ENCODE assay signal across 21 cellular contexts in genomic region chr3:23548706-23549105, GRCh38.
DNase-seq lines count a peak whose midpoint lies in the region; ATAC-seq, FAIRE-seq and TF ChIP-seq lines count a peak whose summit lies in the region.
"Had no signal": no experiment of that assay in that cellular context is flagged by ENCODE, and none has a peak within 500 bp of the region (broad histone marks: within the 10 kb centered on the region; RNA-seq: fewer than 3 reads in every experiment).

No MANE protein-coding gene starts in this region.

- H3K9me1 ChIP-seq in keratinocyte (ENCODE audit: control insufficient read depth, extremely low read depth, insufficient read depth, low read length): no peaks in the 10 kb centered on the region

- no peak overlapping the region for H3K9ac ChIP-seq in keratinocyte (ENCODE audit: control insufficient read depth, extremely low read depth, insufficient read depth, low read length)

- H3K36me3 ChIP-seq in breast epithelium (no peaks in the 10 kb centered on the region), keratinocyte (ENCODE audit: control insufficient read depth in 2 of 2, extremely low read depth in 1 of 2, insufficient read depth in 2 of 2, low read length in 2 of 2) (no peaks in the 10 kb centered on the region), A673 (ENCODE audit: insufficient read depth, low read length, poor library complexity, severe bottlenecking) (no peaks in the 10 kb centered on the region)

- TF ChIP-seq CTCF in MCF 10A (IDR thresholded peaks at IDR 0.05; ENCODE audit: unreplicated experiment) (no peak), breast epithelium (IDR thresholded peaks at IDR 0.05) (no peak), chondrocyte (IDR thresholded peaks at IDR 0.05) (no peak), keratinocyte (optimal IDR thresholded peaks at IDR 0.05 in 1 of 3, IDR thresholded peaks at IDR 0.05 in 1 of 3, conservative IDR thresholded peaks at IDR 0.05 in 1 of 3; ENCODE audit: extremely low read depth in 1 of 3, insufficient read depth in 2 of 3, low read length in 3 of 3) (no peak), A673 (conservative IDR thresholded peaks at IDR 0.05; ENCODE audit: low read depth, low read length) (no peak)

- POLR2A ChIA-PET in MCF 10A (lab: Yijun Ruan, JAX): interaction anchor here (0.5 to 1.6 kb wide), 12 partner anchors 9 to 559 kb away, joined by 3 to 5 read pairs (median 3); partner anchors contain the start of genes NKIRAS1 and RPL15
- POLR2A ChIA-PET in A673 (lab: Charles Lee; ENCODE audit: low non-redundant PET): no interaction called here

- H3K4me3 Mint-ChIP-seq in MCF 10A (ENCODE audit: unreplicated experiment) (no peak overlapping the region), chondrocyte (ENCODE audit: unreplicated experiment) (no peak overlapping the region)
- H3K4me3 Mint-ChIP-seq in stimulated activated naive CD8-positive, alpha-beta T cell treated with anti-CD3 and anti-CD28 coated beads, Interleukin-15, amount 100 ng/mL, for 72 hours: no peak overlapping the region
- H3K4me3 Mint-ChIP-seq: CD4-positive, alpha-beta T cell had no signal

- intact Hi-C loops in MCF 10A (cut with micrococcal nuclease): no loop called here
- intact Hi-C loops in breast epithelium (cut with DNase I; ENCODE audit: low total_unique reads): no loop called here
- intact Hi-C loops in A673 (cut with micrococcal nuclease; ENCODE audit: unreplicated experiment): no loop called here

- BruUV-seq in MCF 10A (replicated peaks; lab: Mats Ljungman, UMichigan) (no TSS peak), A673 (replicated peaks; lab: Mats Ljungman, UMichigan) (no TSS peak)

- CTCF ChIA-PET in MCF 10A (lab: Yijun Ruan, JAX): interaction anchor here (0.6 kb wide), 1 partner anchor 41 kb away, joined by 4 read pairs; no protein-coding TSS in a partner anchor
- CTCF ChIA-PET in A673 (lab: Charles Lee): no interaction called here

- dilution Hi-C loops in keratinocyte (cut with MboI; ENCODE audit: extremely low pct_ligation_motif_present, low sequenced_read_pairs): no loop called here

- no peaks in the 10 kb centered on the region for H4K20me1 ChIP-seq in keratinocyte (ENCODE audit: control insufficient read depth, extremely low read depth, insufficient read depth, low read length)

- peak overlapping the region; percentile 18 for H3K27ac Mint-ChIP-seq in MCF 10A (ENCODE audit: low read depth, unreplicated experiment)
- peak overlapping the region; percentile 6 for H3K27ac Mint-ChIP-seq in chondrocyte (ENCODE audit: unreplicated experiment)
- no peak overlapping the region for H3K27ac Mint-ChIP-seq in stimulated activated naive CD8-positive, alpha-beta T cell treated with anti-CD3 and anti-CD28 coated beads, Interleukin-15, amount 100 ng/mL, for 72 hours
- H3K27ac Mint-ChIP-seq: CD4-positive, alpha-beta T cell had no signal

- H3K4me3 ChIP-seq in breast epithelium: no peak overlapping the region
- H3K4me3 ChIP-seq in keratinocyte (ENCODE audit: control insufficient read depth in 2 of 3, extremely low read depth in 1 of 3, insufficient read depth in 2 of 3, low read depth in 1 of 3, low read length in 3 of 3): no peak overlapping the region
- no peak overlapping the region for H3K4me3 ChIP-seq in A673 (ENCODE audit: low read depth, low read length, poor library complexity, severe bottlenecking)
- H3K4me3 ChIP-seq: GM12878, PC-9 had no signal

- no peak overlapping the region for H2AFZ ChIP-seq in keratinocyte (ENCODE audit: control insufficient read depth, low read length)
- H2AFZ ChIP-seq: PC-9 had no signal

- H3K4me1 ChIP-seq in breast epithelium (no peaks in the 10 kb centered on the region), keratinocyte (ENCODE audit: control insufficient read depth, extremely low read depth, insufficient read depth, low read length) (peaks cover 16% of the 10 kb centered on the region), A673 (ENCODE audit: insufficient read depth, low read length, poor library complexity, severe bottlenecking) (no peaks in the 10 kb centered on the region)

- H3K27ac ChIP-seq in breast epithelium: no peak overlapping the region
- peak overlapping the region; percentile 7 for H3K27ac ChIP-seq in keratinocyte (ENCODE audit: control insufficient read depth, insufficient read depth, low read length)
- H3K27ac ChIP-seq in A673 (ENCODE audit: low read depth, low read length, poor library complexity, severe bottlenecking): no peak overlapping the region
- H3K27ac ChIP-seq: PC-9, RWPE1 had no signal

- H3K79me2 ChIP-seq in keratinocyte (ENCODE audit: control insufficient read depth, insufficient read depth, low read length): no peaks in the 10 kb centered on the region

- no peaks in the 10 kb centered on the region for H3K9me3 Mint-ChIP-seq in MCF 10A (ENCODE audit: unreplicated experiment)
- no peaks in the 10 kb centered on the region for H3K9me3 Mint-ChIP-seq in chondrocyte (ENCODE audit: low read depth)
- H3K9me3 Mint-ChIP-seq in stimulated activated naive CD8-positive, alpha-beta T cell treated with anti-CD3 and anti-CD28 coated beads, Interleukin-15, amount 100 ng/mL, for 72 hours: no peaks in the 10 kb centered on the region

- H3K27me3 ChIP-seq in breast epithelium (no peaks in the 10 kb centered on the region), keratinocyte (ENCODE audit: control insufficient read depth, extremely low read depth, insufficient read depth, low read length) (no peaks in the 10 kb centered on the region), A673 (replicated peaks; ENCODE audit: insufficient read depth, low read depth, low read length, poor library complexity) (peaks cover 17% of the 10 kb centered on the region)

- DNase-seq in MCF 10A (ENCODE audit: unreplicated experiment) (no peak), breast epithelium (ENCODE audit: low spot score in 2 of 2) (no peak), chondrocyte (ENCODE audit: low spot score) (no peak), keratinocyte (ENCODE audit: low read depth, low spot score) (no peak), A673 (ENCODE audit: low spot score) (no peak)
- DNase-seq in stimulated activated naive CD8-positive, alpha-beta T cell treated with anti-CD3 and anti-CD28 coated beads, Interleukin-15, amount 100 ng/mL, for 72 hours: no peak
- DNase-seq: 8988T; CD4-positive, alpha-beta T cell; EL; GOT3; KG1; NCI-H1436; NCI-H2029; NCI-H345; NCI-H526 had no signal

- FAIRE-seq in keratinocyte (lab: Jason Lieb, UNC): no peak
- FAIRE-seq: GM12878, HepG2 had no signal

- H3K9me3 ChIP-seq in breast epithelium: no peaks in the 10 kb centered on the region
- no peaks in the 10 kb centered on the region for H3K9me3 ChIP-seq in keratinocyte (ENCODE audit: control insufficient read depth, low read depth, low read length)
- H3K9me3 ChIP-seq in A673 (ENCODE audit: low read depth, low read length, poor library complexity, severe bottlenecking): no peaks in the 10 kb centered on the region

- ATAC-seq in HG02623 (IDR thresholded peaks at IDR 0.05; ENCODE audit: unreplicated experiment): no peak
- ATAC-seq in stimulated activated naive CD8-positive, alpha-beta T cell treated with anti-CD3 and anti-CD28 coated beads, Interleukin-15, amount 100 ng/mL, for 72 hours: no peak
- ATAC-seq in GM21515 (IDR thresholded peaks at IDR 0.05; ENCODE audit: unreplicated experiment): no peak
- ATAC-seq: GM12878, HepG2 had no signal

- H3K27me3 Mint-ChIP-seq in MCF 10A (ENCODE audit: insufficient read depth, unreplicated experiment) (no peaks in the 10 kb centered on the region), chondrocyte (ENCODE audit: low read depth) (no peaks in the 10 kb centered on the region)
- H3K27me3 Mint-ChIP-seq in stimulated activated naive CD8-positive, alpha-beta T cell treated with anti-CD3 and anti-CD28 coated beads, Interleukin-15, amount 100 ng/mL, for 72 hours: no peaks in the 10 kb centered on the region
- H3K27me3 Mint-ChIP-seq: CD4-positive, alpha-beta T cell had no signal

- H3K4me1 Mint-ChIP-seq in MCF 10A (ENCODE audit: insufficient read depth, unreplicated experiment): peaks cover 19% of the 10 kb centered on the region
- H3K4me1 Mint-ChIP-seq in chondrocyte (ENCODE audit: low read depth): peaks cover 43% of the 10 kb centered on the region
- H3K4me1 Mint-ChIP-seq in stimulated activated naive CD8-positive, alpha-beta T cell treated with anti-CD3 and anti-CD28 coated beads, Interleukin-15, amount 100 ng/mL, for 72 hours: no peaks in the 10 kb centered on the region

- peaks cover 13% of the 10 kb centered on the region for H3K36me3 Mint-ChIP-seq in MCF 10A (ENCODE audit: insufficient read depth, unreplicated experiment)
- H3K36me3 Mint-ChIP-seq in chondrocyte (ENCODE audit: low read depth): no peaks in the 10 kb centered on the region

- no peak overlapping the region for H3K4me2 ChIP-seq in keratinocyte (ENCODE audit: control insufficient read depth, extremely low read depth, insufficient read depth, low read depth, low read length)
- H3K4me2 ChIP-seq: PC-9 had no signal

- TF ChIP-seq POLR2A in breast epithelium (IDR thresholded peaks at IDR 0.05): no peak

Comparison
In these comparisons a context has a peak if more than half of its experiments do, and no peak if none do; other contexts are left out.
1. H3K27ac Mint-ChIP-seq: peak in MCF 10A (single experiment) and chondrocyte (single experiment); none in stimulated activated naive CD8-positive, alpha-beta T cell treated with anti-CD3 and anti-CD28 coated beads, Interleukin-15, amount 100 ng/mL, for 72 hours (0 of 2).